ENCODE assay signal across 25 cellular contexts in genomic region chr9:123072407-123072995, GRCh38. TPM values are rescaled to one million over a fixed set of nuclear protein-coding genes. Genes with fewer than 3 reads are reported as not detected.
A peak's percentile ranks its signal among the peaks of the same experiment; 100 is the strongest.
DNase-seq lines count a peak whose midpoint lies in the region; ATAC-seq and TF ChIP-seq lines count a peak whose summit lies in the region.
"Had no signal": no experiment of that assay in that cellular context is flagged by ENCODE, and none has a peak within 500 bp of the region (broad histone marks: within the 10 kb centered on the region; RNA-seq: fewer than 3 reads in every experiment).

No MANE protein-coding gene starts in this region.

- no peak for ATAC-seq in HG03439 (IDR thresholded peaks at IDR 0.05; ENCODE audit: unreplicated experiment)
- ATAC-seq in GM19397 (IDR thresholded peaks at IDR 0.05; ENCODE audit: unreplicated experiment), result no peak
- ATAC-seq: HCT116, left cardiac atrium had no signal

- H3K4me3 ChIP-seq in A673 (ENCODE audit: low read depth, low read length, poor library complexity, severe bottlenecking), result no peak overlapping the region
- peak overlapping the region; percentile 17; the same call in 1 of the 2 replicates for H3K4me3 ChIP-seq in HUES64 (ENCODE audit: low read length)
- no peak overlapping the region for H3K4me3 ChIP-seq in coronary artery
- H3K4me3 ChIP-seq: sigmoid colon, uterus had no signal

- H3K36me3 ChIP-seq in A673 (ENCODE audit: insufficient read depth, low read length, poor library complexity, severe bottlenecking), result peaks cover 31% of the 10 kb centered on the region
- H3K36me3 ChIP-seq in HUES64 (ENCODE audit: insufficient read depth, low read length), result peaks cover 56% of the 10 kb centered on the region
- H3K36me3 ChIP-seq: uterus had no signal

- peak overlapping the region; percentile 28 for H3K27ac ChIP-seq in A673 (ENCODE audit: low read depth, low read length, poor library complexity, severe bottlenecking)
- peak overlapping the region; percentile 67 for H3K27ac ChIP-seq in HUES64 (ENCODE audit: low read depth, low read length)
- H3K27ac ChIP-seq in coronary artery, result peak overlapping the region; percentile 19 to 57

- CTCF ChIA-PET in A673 (lab: Charles Lee), result no interaction called here

- H3K9me3 ChIP-seq in A673 (ENCODE audit: low read depth, low read length, poor library complexity, severe bottlenecking) (no peaks in the 10 kb centered on the region), HUES64 (ENCODE audit: insufficient read depth, low read depth, low read length) (no peaks in the 10 kb centered on the region)
- H3K9me3 ChIP-seq: sigmoid colon, uterus had no signal

- intact Hi-C loops in A673 (cut with micrococcal nuclease; ENCODE audit: unreplicated experiment), result no loop called here

- H3K4me1 ChIP-seq in A673 (ENCODE audit: insufficient read depth, low read length, poor library complexity, severe bottlenecking), result peaks cover 46% of the 10 kb centered on the region
- H3K4me1 ChIP-seq in HUES64 (ENCODE audit: insufficient read depth, low read length), result peaks cover 53% of the 10 kb centered on the region

- H3K9ac ChIP-seq in HUES64 (ENCODE audit: low read depth, low read length), result no peak overlapping the region; the same call in 1 of the 2 replicates

- whole genome bisulfite sequencing in HUES64, result 20% methylated on average over 2 of the region's 2 CpGs

- DNase-seq in A673 (ENCODE audit: low spot score) (no peak), coronary artery (ENCODE audit: low spot score) (no peak), iPS-NIHi7 (ENCODE audit: extremely low spot score) (peak; percentile 38), germinal center (ENCODE audit: low spot score) (no peak), cerebellar cortex (ENCODE audit: low spot score) (no peak)
- DNase-seq: activated CD4-positive, alpha-beta memory T cell treated with anti-CD3 and anti-CD28 coated beads, Interleukin-2, amount 10 ng/mL, durations not matched to agents 7 days and 5 days; activated CD4-positive, CD25-positive, alpha-beta regulatory T cell treated with anti-CD3 and anti-CD28 coated beads, Interleukin-2, amount 50 U/mL, for 72 hours; activated effector memory CD4-positive, alpha-beta T cell treated with Interleukin-2 at 50 U/mL for 16 hours; activated naive CD8-positive, alpha-beta T cell treated with anti-CD3 and anti-CD28 coated beads for 36 hours; CD8-positive, alpha-beta memory T cell; left cardiac atrium; mesenchymal stem cell; NCI-H1436 treated with DMSO at 0.1 percent for 48 hours; NCI-H2107; NCI-H446 treated with DMSO at 0.1 percent for 48 hours; NCI-H82; sigmoid colon; stimulated activated naive CD4-positive, alpha-beta T cell; uterus had no signal

- BruUV-seq in A673 (replicated peaks; lab: Mats Ljungman, UMichigan), result no TSS peak

- no peak for TF ChIP-seq CTCF in A673 (conservative IDR thresholded peaks at IDR 0.05; ENCODE audit: low read depth, low read length)
- no peak for TF ChIP-seq CTCF in coronary artery (IDR thresholded peaks at IDR 0.05)

- POLR2A ChIA-PET in A673 (lab: Charles Lee; ENCODE audit: low non-redundant PET), result no interaction called here

- no peaks in the 10 kb centered on the region for H3K27me3 ChIP-seq in A673 (replicated peaks; ENCODE audit: insufficient read depth, low read depth, low read length, poor library complexity)
- no peaks in the 10 kb centered on the region for H3K27me3 ChIP-seq in HUES64 (ENCODE audit: insufficient read depth, low read length)
- H3K27me3 ChIP-seq: sigmoid colon, uterus had no signal

RNA-seq across cellular contexts. Expression of gene GPR21, which starts 39.0 kb away (rescaled TPM):
- total RNA-seq in A673 (2021), result 0.31 TPM in 1 of 2 replicates, not detected in the other
- not detected for polyA plus RNA-seq in HUES64 (2013, experiment 1 of 2)
- not detected for polyA plus RNA-seq in HUES64 (2013, experiment 2 of 2)
- total RNA-seq: myocyte, RPMI7951 had no signal
- polyA plus RNA-seq: CD8-positive, alpha-beta memory T cell had no signal
